ENCODE assay signal across 9 cellular contexts in the genomic region with DNA sequence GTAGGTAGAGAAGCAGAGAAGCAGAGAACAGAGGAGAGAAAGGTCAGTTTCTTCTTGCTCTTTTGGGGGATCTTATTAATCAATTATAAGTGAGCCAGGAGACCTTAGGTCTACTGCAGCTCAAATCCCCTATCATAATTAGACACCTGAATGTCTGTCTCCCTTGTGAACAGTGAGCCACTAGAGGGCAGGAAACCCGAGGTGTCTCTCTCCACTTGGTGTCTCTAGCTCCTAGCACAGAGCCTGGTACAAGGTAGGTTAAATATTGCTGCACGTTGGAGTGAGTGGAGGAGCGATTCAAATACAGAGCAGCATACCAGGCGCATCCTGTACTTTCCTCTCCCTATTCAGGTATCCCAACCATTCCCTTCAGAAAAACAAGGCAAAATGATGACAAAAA. TPM values are rescaled to one million over a fixed set of nuclear protein-coding genes. Genes with fewer than 3 reads are reported as not detected.
DNase-seq lines count a peak whose midpoint lies in the region; ATAC-seq and TF ChIP-seq lines count a peak whose summit lies in the region.
"Had no signal": no experiment of that assay in that cellular context is flagged by ENCODE, and none has a peak within 500 bp of the region (broad histone marks: within the 10 kb centered on the region; RNA-seq: fewer than 3 reads in every experiment).

No MANE protein-coding gene starts in this region.

- ATAC-seq in HG03571 (IDR thresholded peaks at IDR 0.05; ENCODE audit: unreplicated experiment), result no peak

- no peak overlapping the region for H3K27ac ChIP-seq in transverse colon

- H3K36me3 Mint-ChIP-seq in activated CD4-positive, alpha-beta T cell treated with anti-CD3 and anti-CD28 coated beads, Interleukin-2, amount 10 ng/mL, durations not matched to agents 7 days and 5 days (ENCODE audit: low read depth), result no peaks in the 10 kb centered on the region
- H3K36me3 Mint-ChIP-seq in brain (peaks cover 4% of the 10 kb centered on the region), neural crest cell (ENCODE audit: low read depth) (no peaks in the 10 kb centered on the region)

- CTCF ChIA-PET in activated CD4-positive, alpha-beta T cell treated with anti-CD3 and anti-CD28 coated beads, Interleukin-2, amount 10 ng/mL, durations not matched to agents 7 days and 5 days (lab: Charles Lee), result no interaction called here

- TF ChIP-seq CTCF in brain (conservative IDR thresholded peaks at IDR 0.05), result peak in 1 of 2 experiments; percentile 28
- TF ChIP-seq CTCF in neural crest cell (conservative IDR thresholded peaks at IDR 0.05), result peak; percentile 59
- peak in 2 of 5 experiments; percentile 9 to 24 for TF ChIP-seq CTCF in transverse colon (IDR thresholded peaks at IDR 0.05)

- H3K4me1 Mint-ChIP-seq in activated CD4-positive, alpha-beta T cell treated with anti-CD3 and anti-CD28 coated beads, Interleukin-2, amount 10 ng/mL, durations not matched to agents 7 days and 5 days, result peaks cover 6% of the 10 kb centered on the region
- peaks cover 36% of the 10 kb centered on the region for H3K4me1 Mint-ChIP-seq in brain
- peaks cover 31% of the 10 kb centered on the region for H3K4me1 Mint-ChIP-seq in neural crest cell

- H3K27me3 ChIP-seq in transverse colon, result peaks cover 92% of the 10 kb centered on the region

- no peak overlapping the region for H3K4me3 ChIP-seq in Jurkat, Clone E6-1 (ENCODE audit: low read length)
- H3K4me3 ChIP-seq in transverse colon, result no peak overlapping the region

- no peak overlapping the region for H3K4me3 Mint-ChIP-seq in activated CD4-positive, alpha-beta T cell treated with anti-CD3 and anti-CD28 coated beads, Interleukin-2, amount 10 ng/mL, durations not matched to agents 7 days and 5 days
- H3K4me3 Mint-ChIP-seq in brain (peak overlapping the region; percentile 23 to 89 (median 87)), neural crest cell (peak overlapping the region; percentile 87)

- in situ Hi-C loops in transverse colon (cut with MboI; ENCODE audit: low pct_ligation_motif_present in 1 of 4, low pct_unique_long_range_greater_than_20kb in 1 of 4, low sequenced_read_pairs in 3 of 4), result no loop called here

- no peak for TF ChIP-seq POLR2A in transverse colon (IDR thresholded peaks at IDR 0.05)

- no peak for TF ChIP-seq EP300 in transverse colon (IDR thresholded peaks at IDR 0.05; ENCODE audit: low read depth)

- WGBS in transverse colon (ENCODE audit: low coverage in 1 of 2), 2 donors, result 28 to 42% methylated on average over 4 of the region's 4 CpGs

- peaks cover 57% of the 10 kb centered on the region for H3K27me3 Mint-ChIP-seq in activated CD4-positive, alpha-beta T cell treated with anti-CD3 and anti-CD28 coated beads, Interleukin-2, amount 10 ng/mL, durations not matched to agents 7 days and 5 days
- peaks cover 31% of the 10 kb centered on the region for H3K27me3 Mint-ChIP-seq in brain
- H3K27me3 Mint-ChIP-seq in neural crest cell (ENCODE audit: low read depth), result peaks cover 43% of the 10 kb centered on the region

- no peaks in the 10 kb centered on the region for H3K9me3 Mint-ChIP-seq in activated CD4-positive, alpha-beta T cell treated with anti-CD3 and anti-CD28 coated beads, Interleukin-2, amount 10 ng/mL, durations not matched to agents 7 days and 5 days
- H3K9me3 Mint-ChIP-seq in brain, result peaks cover 0 to 3% (median 0%) of the 10 kb centered on the region in 5 experiments
- H3K9me3 Mint-ChIP-seq in neural crest cell, result no peaks in the 10 kb centered on the region
- H3K9me3 Mint-ChIP-seq: activated naive CD4-positive, alpha-beta T cell treated with anti-CD3 and anti-CD28 coated beads, Interleukin-2, amount 50 U/mL, for 72 hours had no signal

- no peaks in the 10 kb centered on the region for H3K9me3 ChIP-seq in transverse colon

- intact Hi-C loops in transverse colon (cut with DNase I; ENCODE audit: low total_unique reads), result no loop called here

- DNase-seq in activated CD4-positive, alpha-beta T cell treated with anti-CD3 and anti-CD28 coated beads, Interleukin-2, amount 10 ng/mL, durations not matched to agents 7 days and 5 days, result peak; percentile 32
- DNase-seq in activated CD4-positive, alpha-beta T cell treated with anti-CD3 and anti-CD28 coated beads for 1 hour, result no peak
- peak; percentile 32 for DNase-seq in Jurkat, Clone E6-1 (ENCODE audit: low read depth, low spot score)
- peak; percentile 6 for DNase-seq in neural crest cell (ENCODE audit: low read depth, low spot score)
- DNase-seq in transverse colon, result no peak
- no peak for DNase-seq in NCI-H345 treated with DMSO at 0.1 percent for 48 hours (lab: John Stamatoyannopoulos, UW; ENCODE audit: unreplicated experiment)

- POLR2A ChIA-PET in activated CD4-positive, alpha-beta T cell treated with anti-CD3 and anti-CD28 coated beads, Interleukin-2, amount 10 ng/mL, durations not matched to agents 7 days and 5 days (lab: Charles Lee), result no interaction called here

- no peak overlapping the region for H3K27ac Mint-ChIP-seq in activated CD4-positive, alpha-beta T cell treated with anti-CD3 and anti-CD28 coated beads, Interleukin-2, amount 10 ng/mL, durations not matched to agents 7 days and 5 days
- H3K27ac Mint-ChIP-seq in brain (peak overlapping the region in 4 of 5 experiments; percentile 12 to 90 (median 50)), neural crest cell (ENCODE audit: unreplicated experiment) (no peak overlapping the region)
- H3K27ac Mint-ChIP-seq: activated naive CD4-positive, alpha-beta T cell treated with anti-CD3 and anti-CD28 coated beads, Interleukin-2, amount 50 U/mL, for 72 hours had no signal

- H3K36me3 ChIP-seq in transverse colon, result no peaks in the 10 kb centered on the region

- peaks cover 0 to 19% (median 15%) of the 10 kb centered on the region in 4 donors for H3K4me1 ChIP-seq in transverse colon

RNA-seq across cellular contexts. Expression of a gene that starts 2.0 kb away (rescaled TPM):
- total RNA-seq in activated CD4-positive, alpha-beta T cell treated with anti-CD3 and anti-CD28 coated beads, Interleukin-2, amount 10 ng/mL, durations not matched to agents 7 days and 5 days, result not detected
- not detected for polyA plus RNA-seq in Jurkat, Clone E6-1 (2012; ENCODE audit: insufficient read depth, insufficient read length)
- 11.6 TPM for polyA plus RNA-seq in brain (ENCODE audit: insufficient read depth, low read depth, low replicate concordance)
- total RNA-seq in neural crest cell, result 25.5 and 27.4 TPM in 2 replicates
- under 1 TPM in 2 of 4 donors, not detected in 2; 0.27 to 0.79 TPM for total RNA-seq in transverse colon
- total RNA-seq: activated naive CD4-positive, alpha-beta T cell treated with anti-CD3 and anti-CD28 coated beads, Interleukin-2, amount 50 U/mL, for 72 hours had no signal

Comparison
In these comparisons a context has a peak if more than half of its experiments do, and no peak if none do; other contexts are left out.
1. DNase-seq: peak in activated CD4-positive, alpha-beta T cell treated with anti-CD3 and anti-CD28 coated beads, Interleukin-2, amount 10 ng/mL, durations not matched to agents 7 days and 5 days (single experiment), Jurkat, Clone E6-1 (single experiment) and neural crest cell (single experiment); none in activated CD4-positive, alpha-beta T cell treated with anti-CD3 and anti-CD28 coated beads for 1 hour (single experiment), transverse colon (single experiment) and NCI-H345 treated with DMSO at 0.1 percent for 48 hours (single experiment).
2. H3K27ac Mint-ChIP-seq: peak in brain (4 of 5); none in activated CD4-positive, alpha-beta T cell treated with anti-CD3 and anti-CD28 coated beads, Interleukin-2, amount 10 ng/mL, durations not matched to agents 7 days and 5 days (single experiment) and neural crest cell (single experiment).
3. RNA of a gene that starts 2.0 kb away (total RNA-seq): 25.5 to 27.4 TPM in neural crest cell; 0.27 to 0.79 TPM in transverse colon and not detected in activated CD4-positive, alpha-beta T cell treated with anti-CD3 and anti-CD28 coated beads, Interleukin-2, amount 10 ng/mL, durations not matched to agents 7 days and 5 days; every median in the first group is over 10 times any median in the second.